ENCODE assay signal across 18 cellular contexts in the genomic region with DNA sequence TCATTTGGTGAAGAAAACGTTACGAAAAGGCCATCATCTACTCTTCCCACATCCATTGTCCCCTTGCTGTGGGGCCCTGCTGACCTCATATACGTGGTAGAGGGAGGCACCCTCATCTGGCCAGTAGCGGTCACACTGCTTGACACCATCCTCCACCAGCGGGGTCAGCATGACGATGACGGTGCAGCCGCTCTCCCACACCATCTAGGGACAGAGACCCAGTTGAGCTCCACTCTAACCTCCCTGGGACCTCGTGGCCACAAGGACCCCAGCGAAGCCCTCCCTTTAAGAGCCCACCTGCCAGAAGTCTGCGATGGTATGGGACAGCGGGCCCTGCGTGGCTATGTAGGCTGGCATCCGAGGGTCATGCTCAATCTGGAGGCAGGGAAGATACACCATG. TPM values are rescaled to one million over a fixed set of nuclear protein-coding genes. Genes with fewer than 3 reads are reported as not detected.
"Had no signal": no experiment of that assay in that cellular context is flagged by ENCODE, and none has a peak within 500 bp of the region (broad histone marks: within the 10 kb centered on the region; RNA-seq: fewer than 3 reads in every experiment).

No MANE protein-coding gene starts in this region.

- H3K27ac ChIP-seq: coronary artery, left lung, pancreas had no signal

- H3K27ac Mint-ChIP-seq: activated CD4-positive, alpha-beta memory T cell treated with anti-CD3 and anti-CD28 coated beads for 36 hours; stimulated activated naive B cell treated with anti-CD40 and anti-IgM and Interleukin-4, amounts not matched to agents 10 μg/mL and 1 μg/mL and 100 μg/mL, for 72 hours had no signal

- H3K27me3 ChIP-seq: pancreas had no signal

- H3K4me3 ChIP-seq: coronary artery, left lung, pancreas had no signal

- H3K4me3 Mint-ChIP-seq: activated CD4-positive, alpha-beta memory T cell treated with anti-CD3 and anti-CD28 coated beads for 36 hours had no signal

- ATAC-seq: left lung; pancreas; sciatic nerve; stimulated activated naive B cell treated with anti-CD40 and anti-IgM and Interleukin-4, amounts not matched to agents 10 μg/mL and 1 μg/mL and 100 μg/mL, for 72 hours had no signal

- H3K36me3 Mint-ChIP-seq: activated CD4-positive, alpha-beta memory T cell treated with anti-CD3 and anti-CD28 coated beads for 36 hours; stimulated activated naive B cell treated with anti-CD40 and anti-IgM and Interleukin-4, amounts not matched to agents 10 μg/mL and 1 μg/mL and 100 μg/mL, for 72 hours had no signal

- DNase-seq: activated CD4-positive, alpha-beta memory T cell treated with anti-CD3 and anti-CD28 coated beads for 36 hours; activated CD4-positive, alpha-beta T cell treated with anti-CD3 and anti-CD28 coated beads for 4 hours; anterior cingulate cortex; mammary epithelial cell; pancreas; stimulated activated CD4-positive, alpha-beta T cell treated with anti-CD3 and anti-CD28 coated beads, Interleukin-4, amount 100 ng/mL, for 4 hours; stimulated activated naive B cell treated with anti-CD40 and anti-IgM and Interleukin-4, amounts not matched to agents 10 μg/mL and 1 μg/mL and 100 μg/mL, for 72 hours; SW 1271 had no signal

- FAIRE-seq: frontal cortex, keratinocyte, pancreas, TTC549 had no signal

- H3K36me3 ChIP-seq: left lung, pancreas had no signal

- H3K9me3 ChIP-seq: left lung, pancreas had no signal

- H3K4me1 ChIP-seq: pancreas had no signal

RNA-seq across cellular contexts. Expression of a gene that starts 13.1 kb away (rescaled TPM):
- total RNA-seq: mammary epithelial cell; T-helper 2 cell treated with Interferon-gamma antibody and Interleukin-4, amounts not matched to agents 100 ng/mL and 5 ng/mL, for 36 hours had no signal
- polyA plus RNA-seq: keratinocyte had no signal

RNA-seq across cellular contexts. Expression of a gene that starts 36.4 kb away (rescaled TPM):
- total RNA-seq: activated CD4-positive, alpha-beta memory T cell treated with anti-CD3 and anti-CD28 coated beads for 36 hours; left lung; mammary epithelial cell; mononuclear cell; pancreas; sciatic nerve; T-helper 2 cell treated with Interferon-gamma antibody and Interleukin-4, amounts not matched to agents 100 ng/mL and 5 ng/mL, for 36 hours; urinary bladder had no signal
- polyA plus RNA-seq: esophagus, keratinocyte, mammary epithelial cell, urinary bladder had no signal

RNA-seq across cellular contexts. Expression of a gene that starts 43.1 kb away (rescaled TPM):
- total RNA-seq: activated CD4-positive, alpha-beta memory T cell treated with anti-CD3 and anti-CD28 coated beads for 36 hours; frontal cortex; mammary epithelial cell; mononuclear cell; pancreas; sciatic nerve; T-helper 2 cell treated with Interferon-gamma antibody and Interleukin-4, amounts not matched to agents 100 ng/mL and 5 ng/mL, for 36 hours; urinary bladder had no signal
- polyA plus RNA-seq: keratinocyte, pancreas, urinary bladder had no signal
